Comparison of ENCODE assay signal across 11 cellular contexts in the genomic region with DNA sequence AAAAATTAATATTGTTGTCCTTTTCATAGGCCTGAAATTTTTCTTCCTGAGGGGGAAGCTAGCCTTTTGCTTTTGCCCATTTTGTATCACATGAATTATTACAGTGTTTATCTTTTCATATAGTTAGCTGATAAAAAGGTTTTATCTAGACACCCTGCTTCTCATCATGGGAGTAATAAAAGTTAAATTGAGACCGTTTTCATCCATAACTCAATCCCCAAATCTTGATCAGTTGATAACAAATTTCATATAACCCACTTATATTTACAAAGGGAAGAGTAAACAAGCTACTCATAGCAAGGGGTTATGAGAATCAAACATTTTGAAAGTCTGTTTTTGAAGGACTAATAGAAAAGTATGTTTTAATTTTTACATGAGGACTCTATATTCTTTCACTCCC. TPM values are rescaled to one million over a fixed set of nuclear protein-coding genes. Genes with fewer than 3 reads are reported as not detected.
"Had no signal": no experiment of that assay in that cellular context is flagged by ENCODE, and none has a peak within 500 bp of the region (broad histone marks: within the 10 kb centered on the region; RNA-seq: fewer than 3 reads in every experiment).

No MANE protein-coding gene starts in this region.

- H3K9me3 ChIP-seq: HAP-1 had no signal

- H3K4me1 ChIP-seq: HAP-1 had no signal

- ATAC-seq: HCT116, HepG2 had no signal

- H3K4me1 Mint-ChIP-seq: IgD-negative memory B cell had no signal

- FAIRE-seq: HepG2 had no signal

- H3K27ac ChIP-seq: GM23248, HL-60 had no signal

- H3K36me3 ChIP-seq: HAP-1 had no signal

- H2AFZ ChIP-seq: GM23248 had no signal

- H3K4me3 Mint-ChIP-seq: HFFc6, IgD-negative memory B cell had no signal

- H3K4me3 ChIP-seq: GM23248, HAP-1 had no signal

- H3K9ac ChIP-seq: GM23248 had no signal

- DNase-seq: GM23248, GOT3, H7, HFFc6, KBM-7 had no signal

- H3K27ac Mint-ChIP-seq: HFFc6, IgD-negative memory B cell had no signal

RNA-seq across cellular contexts. Expression of gene DCX, which starts 23.5 kb away (rescaled TPM):
- total RNA-seq: GM23248, HepG2, HFFc6, HT1080 had no signal
- polyA plus RNA-seq: GM23248, HepG2, IgD-negative memory B cell had no signal
